Comparison of ENCODE assay signal across 21 cellular contexts in the genomic region with DNA sequence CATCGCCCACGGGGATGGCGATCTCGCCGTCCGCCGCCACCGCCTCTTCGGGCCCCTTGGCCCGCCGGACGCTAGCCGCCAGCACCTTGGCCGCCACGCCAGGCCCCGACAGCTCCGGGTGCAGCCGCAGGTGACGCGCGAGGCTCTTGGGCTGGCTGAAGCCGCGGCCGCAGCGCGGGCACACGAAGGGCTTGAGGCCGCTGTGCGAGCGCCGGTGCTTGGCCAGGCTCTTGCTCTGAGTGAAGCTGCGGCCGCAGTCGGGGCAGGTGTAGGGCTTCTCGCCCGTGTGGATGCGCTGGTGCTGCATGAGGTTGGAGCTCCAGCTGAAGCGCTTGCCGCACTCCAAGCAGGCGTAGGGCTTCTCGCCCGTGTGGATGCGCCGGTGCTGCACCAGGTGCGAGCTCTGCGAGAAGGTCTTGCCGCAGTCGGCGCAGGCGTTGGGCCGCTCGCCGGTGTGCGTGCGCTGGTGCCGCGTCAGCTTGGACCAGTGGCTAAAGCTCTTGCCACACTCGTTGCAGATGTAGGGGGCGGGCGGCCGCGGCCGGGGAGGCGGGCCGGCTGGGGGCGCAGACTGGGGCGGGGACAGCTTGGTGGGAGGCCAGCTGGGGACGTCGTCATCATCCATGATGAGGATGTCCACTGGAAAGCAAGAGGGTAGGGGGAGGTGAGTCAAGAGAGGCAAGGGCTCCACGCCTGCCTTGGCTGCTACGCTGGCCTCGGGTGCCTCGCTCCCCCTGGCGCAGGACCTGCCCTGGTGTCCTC.
"Had no signal": no experiment of that assay in that cellular context is flagged by ENCODE, and none has a peak within 500 bp of the region (broad histone marks: within the 10 kb centered on the region; RNA-seq: fewer than 3 reads in every experiment).

No MANE protein-coding gene starts in this region.

- FAIRE-seq: HTR-8/SVneo, RCC 7860 had no signal

- H3K27me3 ChIP-seq: MG63 had no signal

- H3K4me3 ChIP-seq: MG63 had no signal

- H3K9me3 ChIP-seq: MG63, SK-N-SH had no signal

- H3K4me2 ChIP-seq: SK-N-SH had no signal

- DNase-seq: Karpas-422, KG1, MG63, NCI-H1092, NCI-H1436, NCI-H187, NCI-H2029, NCI-H2081 treated with DMSO at 0.1 percent for 48 hours, NCI-H2171, NCI-H226, NCI-H446, NCI-H510A, NCI-H524 treated with DMSO at 0.1 percent for 48 hours, NCI-H69, NCI-H774, RPMI8226, SHP77, SK-N-SH had no signal

- H3K27ac ChIP-seq: HL-60 had no signal

- H3K9ac ChIP-seq: SK-N-SH had no signal
